ENCODE assay signal across 17 cellular contexts in genomic region chr3:128532007-128532983, GRCh38. TPM values are rescaled to one million over a fixed set of nuclear protein-coding genes. Genes with fewer than 3 reads are reported as not detected.
"Had no signal": no experiment of that assay in that cellular context is flagged by ENCODE, and none has a peak within 500 bp of the region (broad histone marks: within the 10 kb centered on the region; RNA-seq: fewer than 3 reads in every experiment).

No MANE protein-coding gene starts in this region.

- H3K4me1 ChIP-seq: prostate gland, right lobe of liver had no signal

- H3K27ac ChIP-seq: brain microvascular endothelial cell, prostate gland, right lobe of liver had no signal

- ATAC-seq: naive thymus-derived CD4-positive, alpha-beta T cell; stimulated activated naive B cell treated with anti-CD40 and anti-IgM and Interleukin-4, amounts not matched to agents 10 μg/mL and 1 μg/mL and 100 μg/mL, for 72 hours; T-cell had no signal

- H3K36me3 ChIP-seq: brain microvascular endothelial cell, prostate gland, right lobe of liver had no signal

- H3K4me1 Mint-ChIP-seq: immature natural killer cell; naive thymus-derived CD4-positive, alpha-beta T cell; stimulated activated naive B cell treated with anti-CD40 and anti-IgM and Interleukin-4, amounts not matched to agents 10 μg/mL and 1 μg/mL and 100 μg/mL, for 72 hours; T-cell had no signal

- H3K27ac Mint-ChIP-seq: activated naive CD8-positive, alpha-beta T cell; activated T-cell treated with anti-CD3 and anti-CD28 coated beads, Interleukin-2, amount 50 U/mL, for 24 hours; immature natural killer cell; naive thymus-derived CD4-positive, alpha-beta T cell; stimulated activated naive B cell treated with anti-CD40 and anti-IgM and Interleukin-4, amounts not matched to agents 10 μg/mL and 1 μg/mL and 100 μg/mL, for 72 hours; T-cell had no signal

- H3K9me3 Mint-ChIP-seq: activated T-cell treated with anti-CD3 and anti-CD28 coated beads, Interleukin-2, amount 50 U/mL, for 24 hours; immature natural killer cell; stimulated activated naive B cell treated with anti-CD40 and anti-IgM and Interleukin-4, amounts not matched to agents 10 μg/mL and 1 μg/mL and 100 μg/mL, for 72 hours; T-cell had no signal

- H3K9me3 ChIP-seq: prostate gland, right lobe of liver had no signal

- DNase-seq: activated CD4-positive, alpha-beta T cell treated with anti-CD3 and anti-CD28 coated beads, Interleukin-2, amount 50 U/mL, for 1 hour; activated CD4-positive, CD25-positive, alpha-beta regulatory T cell; activated effector memory CD4-positive, alpha-beta T cell treated with anti-CD3 and anti-CD28 coated beads, Interleukin-2, amount 50 U/mL, for 16 hours; activated T-cell treated with anti-CD3 and anti-CD28 coated beads, Interleukin-2, amount 50 U/mL, for 24 hours; brain microvascular endothelial cell; dermis blood vessel endothelial cell; glutamatergic neuron; immature natural killer cell; naive thymus-derived CD4-positive, alpha-beta T cell; nucleus accumbens; right lobe of liver; stimulated activated CD4-positive, alpha-beta T cell treated with anti-CD3 and anti-CD28 coated beads, Interleukin-1b, Interleukin-23, amount 100 ng/mL, for 48 hours; stimulated activated naive B cell treated with anti-CD40 and anti-IgM and Interleukin-4, amounts not matched to agents 10 μg/mL and 1 μg/mL and 100 μg/mL, for 72 hours; T-cell; trophoblast cell had no signal

- H3K36me3 Mint-ChIP-seq: immature natural killer cell; naive thymus-derived CD4-positive, alpha-beta T cell; stimulated activated naive B cell treated with anti-CD40 and anti-IgM and Interleukin-4, amounts not matched to agents 10 μg/mL and 1 μg/mL and 100 μg/mL, for 72 hours; T-cell had no signal

- H3K4me3 ChIP-seq: prostate gland, right lobe of liver had no signal

- H3K27me3 ChIP-seq: right lobe of liver had no signal

- H3K4me3 Mint-ChIP-seq: activated naive CD8-positive, alpha-beta T cell; activated T-cell treated with anti-CD3 and anti-CD28 coated beads, Interleukin-2, amount 50 U/mL, for 24 hours; immature natural killer cell; naive thymus-derived CD4-positive, alpha-beta T cell; stimulated activated naive B cell treated with anti-CD40 and anti-IgM and Interleukin-4, amounts not matched to agents 10 μg/mL and 1 μg/mL and 100 μg/mL, for 72 hours; T-cell had no signal

RNA-seq across cellular contexts. Expression of gene GATA2, which starts 39.3 kb away (rescaled TPM):
- polyA plus RNA-seq: naive thymus-derived CD4-positive, alpha-beta T cell had no signal
